Comparison of ENCODE assay signal across 19 cellular contexts in genomic region chr12:116313194-116313910, GRCh38.
"Had no signal": no experiment of that assay in that cellular context is flagged by ENCODE, and none has a peak within 500 bp of the region (broad histone marks: within the 10 kb centered on the region; RNA-seq: fewer than 3 reads in every experiment).

No MANE protein-coding gene starts in this region.

- H3K9me3 ChIP-seq: prostate gland, transverse colon had no signal

- H3K4me1 Mint-ChIP-seq: endodermal cell had no signal

- ATAC-seq: stimulated activated naive CD8-positive, alpha-beta T cell treated with anti-CD3 and anti-CD28 coated beads, Interleukin-15, Interleukin-2, amounts not matched to agents 100 U/mL and 50 U/mL, for 24 hours had no signal

- H3K27ac ChIP-seq: prostate gland, transverse colon had no signal

- H3K4me3 Mint-ChIP-seq: activated CD4-positive, alpha-beta T cell treated with anti-CD3 and anti-CD28 coated beads, Interleukin-2, amount 10 ng/mL, durations not matched to agents 24 days and 14 days; activated naive CD8-positive, alpha-beta T cell; brain; central memory CD8-positive, alpha-beta T cell; dendritic cell treated with granulocyte-macrophage colony-stimulating factor and Interleukin-4, amounts not matched to agents 40 ng/mL and 50 ng/mL, for 4 days; endodermal cell; nephron had no signal

- DNase-seq: activated CD4-positive, alpha-beta T cell treated with anti-CD3 and anti-CD28 coated beads, Interleukin-2, amount 10 ng/mL, durations not matched to agents 24 days and 14 days; activated CD4-positive, CD25-positive, alpha-beta regulatory T cell; activated CD8-positive, alpha-beta memory T cell treated with anti-CD3 and anti-CD28 coated beads, Interleukin-2, amount 50 U/mL, for 48 hours; activated gamma-delta T cell treated with Interleukin-2 at 50 U/mL for 16 hours; amniotic stem cell; endodermal cell; glutamatergic neuron; hypothalamus; mesenchymal stem cell; occipital lobe; right cardiac atrium; stimulated activated naive CD8-positive, alpha-beta T cell treated with anti-CD3 and anti-CD28 coated beads, Interleukin-15, Interleukin-2, amounts not matched to agents 100 U/mL and 50 U/mL, for 24 hours; transverse colon had no signal

- H3K27me3 ChIP-seq: transverse colon had no signal

- H3K36me3 ChIP-seq: prostate gland, transverse colon had no signal

- H3K27me3 Mint-ChIP-seq: activated naive CD8-positive, alpha-beta T cell had no signal

- H3K27ac Mint-ChIP-seq: activated CD4-positive, alpha-beta T cell treated with anti-CD3 and anti-CD28 coated beads, Interleukin-2, amount 10 ng/mL, durations not matched to agents 24 days and 14 days; activated naive CD8-positive, alpha-beta T cell; dendritic cell treated with granulocyte-macrophage colony-stimulating factor and Interleukin-4, amounts not matched to agents 40 ng/mL and 50 ng/mL, for 4 days; endodermal cell had no signal

- H3K4me3 ChIP-seq: prostate gland, transverse colon had no signal

- H3K4me1 ChIP-seq: prostate gland had no signal
